ENCODE assay signal across 1 cellular context in genomic region chr3:58237238-58237939, GRCh38.
TF ChIP-seq lines count a peak whose summit lies in the region.

Gene ABHD6, plus strand, starts transcription at chr3:58237792. Its CDS starts 18,795 bp downstream, at chr3:58256587.

TF ChIP-seq in HepG2, 621 proteins besides CTCF, POLR2A, EP300 and RAD21 (continued from another document and continues in another):
- TF ChIP-seq, protein P1, sequence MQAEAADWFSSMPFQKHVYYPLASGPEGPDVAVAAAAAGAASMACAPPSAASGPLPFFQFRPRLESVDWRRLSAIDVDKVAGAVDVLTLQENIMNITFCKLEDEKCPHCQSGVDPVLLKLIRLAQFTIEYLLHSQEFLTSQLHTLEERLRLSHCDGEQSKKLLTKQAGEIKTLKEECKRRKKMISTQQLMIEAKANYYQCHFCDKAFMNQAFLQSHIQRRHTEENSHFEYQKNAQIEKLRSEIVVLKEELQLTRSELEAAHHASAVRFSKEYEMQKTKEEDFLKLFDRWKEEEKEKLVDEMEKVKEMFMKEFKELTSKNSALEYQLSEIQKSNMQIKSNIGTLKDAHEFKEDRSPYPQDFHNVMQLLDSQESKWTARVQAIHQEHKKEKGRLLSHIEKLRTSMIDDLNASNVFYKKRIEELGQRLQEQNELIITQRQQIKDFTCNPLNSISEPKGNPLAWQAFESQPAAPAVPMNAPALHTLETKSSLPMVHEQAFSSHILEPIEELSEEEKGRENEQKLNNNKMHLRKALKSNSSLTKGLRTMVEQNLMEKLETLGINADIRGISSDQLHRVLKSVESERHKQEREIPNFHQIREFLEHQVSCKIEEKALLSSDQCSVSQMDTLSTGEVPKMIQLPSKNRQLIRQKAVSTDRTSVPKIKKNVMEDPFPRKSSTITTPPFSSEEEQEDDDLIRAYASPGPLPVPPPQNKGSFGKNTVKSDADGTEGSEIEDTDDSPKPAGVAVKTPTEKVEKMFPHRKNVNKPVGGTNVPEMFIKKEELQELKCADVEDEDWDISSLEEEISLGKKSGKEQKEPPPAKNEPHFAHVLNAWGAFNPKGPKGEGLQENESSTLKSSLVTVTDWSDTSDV (CRISPR knock-in tag; IDR thresholded peaks at IDR 0.05): 0 out of 2 replicates have a peak, but pooled peaks have one; percentile 10
- TF ChIP-seq LCORL (IDR thresholded peaks at IDR 0.05) (no peak), LCORL (CRISPR knock-in tag; IDR thresholded peaks at IDR 0.05) (peak; percentile 60), EEA1 (CRISPR knock-in tag; IDR thresholded peaks at IDR 0.05; ENCODE audit: borderline replicate concordance) (no peak), POGZ (CRISPR knock-in tag; IDR thresholded peaks at IDR 0.05) (peak; percentile 41; the same call in 1 of the 2 replicates), ZNF281 (CRISPR knock-in tag; IDR thresholded peaks at IDR 0.05; ENCODE audit: borderline replicate concordance) (0 out of 2 replicates have a peak, but pooled peaks have one; percentile 14), ZBED4 (CRISPR knock-in tag; IDR thresholded peaks at IDR 0.05; ENCODE audit: borderline replicate concordance) (0 out of 2 replicates have a peak, but pooled peaks have one; percentile 20), ZNF891 (CRISPR knock-in tag; IDR thresholded peaks at IDR 0.05) (no peak; the same call in 1 of the 2 replicates), TCF7L2 (IDR thresholded peaks at IDR 0.05; ENCODE audit: low read depth, low read length) (no peak), UBTF (CRISPR knock-in tag; IDR thresholded peaks at IDR 0.05) (peak; percentile 10; the same call in 1 of the 2 replicates), ZFY (CRISPR knock-in tag; IDR thresholded peaks at IDR 0.05) (peak; percentile 31; the same call in 1 of the 2 replicates), SRF (IDR thresholded peaks at IDR 0.05; ENCODE audit: low read depth, low read length) (no peak), NKX3-1 (CRISPR knock-in tag; IDR thresholded peaks at IDR 0.05) (no peak), SAP130 (CRISPR knock-in tag; IDR thresholded peaks at IDR 0.05; ENCODE audit: low read depth) (peak; percentile 62), SP4 (CRISPR knock-in tag; IDR thresholded peaks at IDR 0.05) (peak; percentile 42), ZBTB42 (CRISPR knock-in tag; IDR thresholded peaks at IDR 0.05) (peak; percentile 68), MATR3 (CRISPR knock-in tag; IDR thresholded peaks at IDR 0.05) (no peak), SIN3B (IDR thresholded peaks at IDR 0.05; ENCODE audit: low read length) (no peak), POLR2G (IDR thresholded peaks at IDR 0.05; ENCODE audit: low read depth, low read length) (peak; percentile 51; the same call in 1 of the 2 replicates), NFE2 (CRISPR knock-in tag; IDR thresholded peaks at IDR 0.05) (no peak), GABPB1 (CRISPR knock-in tag; IDR thresholded peaks at IDR 0.05) (peak; percentile 49; the same call in 1 of the 2 replicates), KDM2A (CRISPR knock-in tag; IDR thresholded peaks at IDR 0.05; ENCODE audit: borderline replicate concordance, low read depth) (peak; percentile 48; the same call in 1 of the 2 replicates), ZNF792 (CRISPR knock-in tag; IDR thresholded peaks at IDR 0.05) (0 out of 2 replicates have a peak, but pooled peaks have one; percentile 23), MAZ (IDR thresholded peaks at IDR 0.05; ENCODE audit: borderline replicate concordance, low read depth, low read length) (no peak), MAZ (CRISPR knock-in tag; IDR thresholded peaks at IDR 0.05; ENCODE audit: low read depth) (peak; percentile 55; the same call in 1 of the 2 replicates), SALL1 (CRISPR knock-in tag; IDR thresholded peaks at IDR 0.05) (peak; percentile 56), THAP11 (CRISPR knock-in tag; IDR thresholded peaks at IDR 0.05) (peak; percentile 58; the same call in 1 of the 2 replicates), ZNF841 (CRISPR knock-in tag; IDR thresholded peaks at IDR 0.05; ENCODE audit: borderline replicate concordance) (no peak), ZMAT3 (CRISPR knock-in tag; conservative IDR thresholded peaks at IDR 0.05) (peak; percentile 72; the same call in 1 of the 2 replicates), ZFP36L2 (CRISPR knock-in tag; IDR thresholded peaks at IDR 0.05) (no peak), GZF1 (CRISPR knock-in tag; IDR thresholded peaks at IDR 0.05) (no peak), ZNF768 (CRISPR knock-in tag; IDR thresholded peaks at IDR 0.05) (no peak), ZFX (CRISPR knock-in tag; IDR thresholded peaks at IDR 0.05; ENCODE audit: low read depth) (peak; percentile 50)
- TF ChIP-seq, protein P2, sequence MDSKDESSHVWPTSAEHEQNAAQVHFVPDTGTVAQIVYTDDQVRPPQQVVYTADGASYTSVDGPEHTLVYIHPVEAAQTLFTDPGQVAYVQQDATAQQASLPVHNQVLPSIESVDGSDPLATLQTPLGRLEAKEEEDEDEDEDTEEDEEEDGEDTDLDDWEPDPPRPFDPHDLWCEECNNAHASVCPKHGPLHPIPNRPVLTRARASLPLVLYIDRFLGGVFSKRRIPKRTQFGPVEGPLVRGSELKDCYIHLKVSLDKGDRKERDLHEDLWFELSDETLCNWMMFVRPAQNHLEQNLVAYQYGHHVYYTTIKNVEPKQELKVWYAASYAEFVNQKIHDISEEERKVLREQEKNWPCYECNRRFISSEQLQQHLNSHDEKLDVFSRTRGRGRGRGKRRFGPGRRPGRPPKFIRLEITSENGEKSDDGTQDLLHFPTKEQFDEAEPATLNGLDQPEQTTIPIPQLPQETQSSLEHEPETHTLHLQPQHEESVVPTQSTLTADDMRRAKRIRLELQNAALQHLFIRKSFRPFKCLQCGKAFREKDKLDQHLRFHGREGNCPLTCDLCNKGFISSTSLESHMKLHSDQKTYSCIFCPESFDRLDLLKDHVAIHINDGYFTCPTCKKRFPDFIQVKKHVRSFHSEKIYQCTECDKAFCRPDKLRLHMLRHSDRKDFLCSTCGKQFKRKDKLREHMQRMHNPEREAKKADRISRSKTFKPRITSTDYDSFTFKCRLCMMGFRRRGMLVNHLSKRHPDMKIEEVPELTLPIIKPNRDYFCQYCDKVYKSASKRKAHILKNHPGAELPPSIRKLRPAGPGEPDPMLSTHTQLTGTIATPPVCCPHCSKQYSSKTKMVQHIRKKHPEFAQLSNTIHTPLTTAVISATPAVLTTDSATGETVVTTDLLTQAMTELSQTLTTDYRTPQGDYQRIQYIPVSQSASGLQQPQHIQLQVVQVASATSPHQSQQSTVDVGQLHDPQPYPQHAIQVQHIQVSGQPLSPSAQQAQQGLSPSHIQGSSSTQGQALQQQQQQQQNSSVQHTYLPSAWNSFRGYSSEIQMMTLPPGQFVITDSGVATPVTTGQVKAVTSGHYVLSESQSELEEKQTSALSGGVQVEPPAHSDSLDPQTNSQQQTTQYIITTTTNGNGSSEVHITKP (CRISPR knock-in tag; IDR thresholded peaks at IDR 0.05; ENCODE audit: low read depth): no peak
- TF ChIP-seq, protein P3, sequence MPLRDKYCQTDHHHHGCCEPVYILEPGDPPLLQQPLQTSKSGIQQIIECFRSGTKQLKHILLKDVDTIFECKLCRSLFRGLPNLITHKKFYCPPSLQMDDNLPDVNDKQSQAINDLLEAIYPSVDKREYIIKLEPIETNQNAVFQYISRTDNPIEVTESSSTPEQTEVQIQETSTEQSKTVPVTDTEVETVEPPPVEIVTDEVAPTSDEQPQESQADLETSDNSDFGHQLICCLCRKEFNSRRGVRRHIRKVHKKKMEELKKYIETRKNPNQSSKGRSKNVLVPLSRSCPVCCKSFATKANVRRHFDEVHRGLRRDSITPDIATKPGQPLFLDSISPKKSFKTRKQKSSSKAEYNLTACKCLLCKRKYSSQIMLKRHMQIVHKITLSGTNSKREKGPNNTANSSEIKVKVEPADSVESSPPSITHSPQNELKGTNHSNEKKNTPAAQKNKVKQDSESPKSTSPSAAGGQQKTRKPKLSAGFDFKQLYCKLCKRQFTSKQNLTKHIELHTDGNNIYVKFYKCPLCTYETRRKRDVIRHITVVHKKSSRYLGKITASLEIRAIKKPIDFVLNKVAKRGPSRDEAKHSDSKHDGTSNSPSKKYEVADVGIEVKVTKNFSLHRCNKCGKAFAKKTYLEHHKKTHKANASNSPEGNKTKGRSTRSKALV (CRISPR knock-in tag; IDR thresholded peaks at IDR 0.05): no peak
- TF ChIP-seq, protein P4, sequence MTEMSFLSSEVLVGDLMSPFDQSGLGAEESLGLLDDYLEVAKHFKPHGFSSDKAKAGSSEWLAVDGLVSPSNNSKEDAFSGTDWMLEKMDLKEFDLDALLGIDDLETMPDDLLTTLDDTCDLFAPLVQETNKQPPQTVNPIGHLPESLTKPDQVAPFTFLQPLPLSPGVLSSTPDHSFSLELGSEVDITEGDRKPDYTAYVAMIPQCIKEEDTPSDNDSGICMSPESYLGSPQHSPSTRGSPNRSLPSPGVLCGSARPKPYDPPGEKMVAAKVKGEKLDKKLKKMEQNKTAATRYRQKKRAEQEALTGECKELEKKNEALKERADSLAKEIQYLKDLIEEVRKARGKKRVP (CRISPR knock-in tag; IDR thresholded peaks at IDR 0.05): peak in 1 of 2 experiments; percentile 58; a peak in 1 of 4 replicates
- TF ChIP-seq, protein P5, sequence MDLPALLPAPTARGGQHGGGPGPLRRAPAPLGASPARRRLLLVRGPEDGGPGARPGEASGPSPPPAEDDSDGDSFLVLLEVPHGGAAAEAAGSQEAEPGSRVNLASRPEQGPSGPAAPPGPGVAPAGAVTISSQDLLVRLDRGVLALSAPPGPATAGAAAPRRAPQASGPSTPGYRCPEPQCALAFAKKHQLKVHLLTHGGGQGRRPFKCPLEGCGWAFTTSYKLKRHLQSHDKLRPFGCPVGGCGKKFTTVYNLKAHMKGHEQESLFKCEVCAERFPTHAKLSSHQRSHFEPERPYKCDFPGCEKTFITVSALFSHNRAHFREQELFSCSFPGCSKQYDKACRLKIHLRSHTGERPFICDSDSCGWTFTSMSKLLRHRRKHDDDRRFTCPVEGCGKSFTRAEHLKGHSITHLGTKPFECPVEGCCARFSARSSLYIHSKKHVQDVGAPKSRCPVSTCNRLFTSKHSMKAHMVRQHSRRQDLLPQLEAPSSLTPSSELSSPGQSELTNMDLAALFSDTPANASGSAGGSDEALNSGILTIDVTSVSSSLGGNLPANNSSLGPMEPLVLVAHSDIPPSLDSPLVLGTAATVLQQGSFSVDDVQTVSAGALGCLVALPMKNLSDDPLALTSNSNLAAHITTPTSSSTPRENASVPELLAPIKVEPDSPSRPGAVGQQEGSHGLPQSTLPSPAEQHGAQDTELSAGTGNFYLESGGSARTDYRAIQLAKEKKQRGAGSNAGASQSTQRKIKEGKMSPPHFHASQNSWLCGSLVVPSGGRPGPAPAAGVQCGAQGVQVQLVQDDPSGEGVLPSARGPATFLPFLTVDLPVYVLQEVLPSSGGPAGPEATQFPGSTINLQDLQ (CRISPR knock-in tag; IDR thresholded peaks at IDR 0.05): no peak
